10 cellular contexts compared by ENCODE assay signal in the genomic region with DNA sequence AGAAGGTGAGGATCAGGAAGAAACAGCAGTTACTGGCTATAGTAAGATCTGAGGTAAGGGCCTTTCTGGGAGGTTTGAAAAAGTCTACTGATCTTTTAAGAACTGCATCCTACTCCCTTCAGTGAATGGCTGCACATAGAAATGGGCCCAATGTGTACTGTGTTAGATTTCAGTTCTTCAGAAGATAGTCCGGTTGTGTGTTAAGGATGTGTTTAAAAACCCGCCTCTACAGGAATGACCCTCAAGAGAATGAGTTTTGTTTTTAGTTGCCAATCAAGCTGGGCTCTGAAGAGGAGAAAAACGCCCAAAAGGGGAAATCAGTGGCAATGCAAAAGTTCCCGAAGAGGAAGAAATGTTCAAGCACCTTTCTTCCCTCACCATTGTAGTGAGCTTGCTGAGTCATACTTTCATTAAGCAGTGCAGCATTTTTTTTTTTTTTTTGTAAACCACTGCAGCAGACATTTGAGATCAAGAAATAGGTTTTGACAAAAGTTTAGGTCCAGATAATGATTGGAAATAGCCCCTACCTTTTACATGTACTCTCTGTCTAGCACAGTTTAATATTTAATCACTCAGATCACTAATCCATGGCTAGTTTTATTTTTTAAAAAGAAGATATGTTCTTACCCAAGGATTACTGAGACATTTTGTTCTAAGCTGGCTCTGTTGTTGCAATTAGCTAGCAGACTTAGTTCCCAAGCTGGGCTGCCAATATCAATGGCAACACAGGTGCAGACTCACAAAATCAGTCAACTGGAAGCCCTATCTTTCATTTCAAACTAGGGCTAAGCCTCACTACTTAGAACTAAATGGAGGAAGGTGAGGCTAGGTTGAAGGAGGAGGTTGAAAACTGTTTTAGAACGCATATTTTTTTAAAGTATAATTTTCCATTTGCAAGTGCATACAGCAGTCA. TPM values are rescaled to one million over a fixed set of nuclear protein-coding genes. Genes with fewer than 3 reads are reported as not detected.
DNase-seq lines count a peak whose midpoint lies in the region; ATAC-seq and TF ChIP-seq lines count a peak whose summit lies in the region.
"Had no signal": no experiment of that assay in that cellular context is flagged by ENCODE, and none has a peak within 500 bp of the region (broad histone marks: within the 10 kb centered on the region; RNA-seq: fewer than 3 reads in every experiment).

No MANE protein-coding gene starts in this region.

- H3K4me1 ChIP-seq in foreskin keratinocyte: no peaks in the 10 kb centered on the region
- H3K4me1 ChIP-seq: Peyer's patch had no signal

- H3K4me3 ChIP-seq in GM12864 (ENCODE audit: low read depth, low read length): no peak overlapping the region
- H3K4me3 ChIP-seq: Peyer's patch had no signal

- H3K36me3 Mint-ChIP-seq in HFFc6 (ENCODE audit: low read depth): no peaks in the 10 kb centered on the region

- ATAC-seq in GM21515 (IDR thresholded peaks at IDR 0.05; ENCODE audit: unreplicated experiment): peak; percentile 54
- ATAC-seq in HG03442 (IDR thresholded peaks at IDR 0.05; ENCODE audit: unreplicated experiment): peak; percentile 63
- ATAC-seq in foreskin keratinocyte: peak; percentile 72

- peaks cover 2% of the 10 kb centered on the region; the same call in 1 of the 2 replicates for H3K27me3 Mint-ChIP-seq in HFFc6 (ENCODE audit: insufficient read depth)

- H3K27ac ChIP-seq in foreskin keratinocyte: no peak overlapping the region
- H3K27ac ChIP-seq: Peyer's patch had no signal

- H3K27ac Mint-ChIP-seq in HFFc6: no peak overlapping the region

- no peak overlapping the region for H3K4me3 Mint-ChIP-seq in HFFc6

- no peaks in the 10 kb centered on the region for H3K27me3 ChIP-seq in foreskin keratinocyte
- H3K27me3 ChIP-seq: Peyer's patch had no signal

- TF ChIP-seq CTCF in GM12864 (IDR thresholded peaks at IDR 0.05; ENCODE audit: low read depth, low read length, missing control alignments) (no peak), foreskin keratinocyte (conservative IDR thresholded peaks at IDR 0.05) (no peak), HFFc6 (IDR thresholded peaks at IDR 0.05) (no peak)

- H3K9me3 Mint-ChIP-seq in HFFc6: no peaks in the 10 kb centered on the region

- DNase-seq in GM12864 (ENCODE audit: low read depth): peak; percentile 25
- no peak for DNase-seq in foreskin keratinocyte
- no peak for DNase-seq in HFFc6
- DNase-seq in activated CD4-positive, CD25-positive, alpha-beta regulatory T cell (lab: John Stamatoyannopoulos, UW): no peak
- no peak for DNase-seq in NCI-H146 (lab: John Stamatoyannopoulos, UW)
- DNase-seq in stimulated activated CD4-positive, alpha-beta T cell treated with anti-CD3 and anti-CD28 coated beads, Interleukin-4, amount 100 ng/mL, for 4 hours: no peak
- DNase-seq: Peyer's patch had no signal

- H3K4me1 Mint-ChIP-seq in HFFc6 (ENCODE audit: low read depth): no peaks in the 10 kb centered on the region

RNA-seq across cellular contexts. Expression of gene TRPC5OS, which starts 7.0 kb away (rescaled TPM):
- total RNA-seq in foreskin keratinocyte: not detected in 2 replicates
- polyA plus RNA-seq in foreskin keratinocyte: not detected in 2 replicates
- not detected for total RNA-seq in HFFc6 (2021; fragmentation: NEBNext Ultra II Directional; extraction: Animal tissue kit (Norgen Biotek cat#: 25700))
- total RNA-seq: osteocyte, Peyer's patch had no signal
